Comparison of ENCODE assay signal across 11 cellular contexts in genomic region chr6:36350681-36351091, GRCh38. TPM values are rescaled to one million over a fixed set of nuclear protein-coding genes. Genes with fewer than 3 reads are reported as not detected.
DNase-seq lines count a peak whose midpoint lies in the region; ATAC-seq and TF ChIP-seq lines count a peak whose summit lies in the region.
"Had no signal": no experiment of that assay in that cellular context is flagged by ENCODE, and none has a peak within 500 bp of the region (broad histone marks: within the 10 kb centered on the region; RNA-seq: fewer than 3 reads in every experiment).

No MANE protein-coding gene starts in this region.

- no peaks in the 10 kb centered on the region for H3K9me3 Mint-ChIP-seq in activated naive CD8-positive, alpha-beta T cell treated with anti-CD3 and anti-CD28 coated beads for 36 hours

- intact Hi-C loops in adrenal gland (cut with DNase I) = loop anchor here in 1 of 2 donors (10.0 kb wide), 1 partner anchor 56 kb away; no protein-coding TSS in a partner anchor
- intact Hi-C loops in testis (cut with DNase I; ENCODE audit: low total_unique reads) = loop anchor here (10.0 kb wide), 1 partner anchor 46 kb away; no protein-coding TSS in a partner anchor

- H3K4me1 ChIP-seq in adrenal gland (replicated peaks in 1 of 2) (peaks cover 0 to 22% of the 10 kb centered on the region in 2 donors), testis (peaks cover 33% of the 10 kb centered on the region)

- ATAC-seq in GM18868 (IDR thresholded peaks at IDR 0.05; ENCODE audit: unreplicated experiment) = no peak
- ATAC-seq: GM12878 had no signal

- TF ChIP-seq POLR2A in adrenal gland (IDR thresholded peaks at IDR 0.05) (no peak), testis (IDR thresholded peaks at IDR 0.05) (no peak)

- H3K9me3 ChIP-seq in adrenal gland (replicated peaks in 1 of 3) = no peaks in the 10 kb centered on the region
- H3K9me3 ChIP-seq in testis = no peaks in the 10 kb centered on the region

- H3K27me3 ChIP-seq in adrenal gland (no peaks in the 10 kb centered on the region), testis (no peaks in the 10 kb centered on the region)

- H3K36me3 ChIP-seq in adrenal gland (replicated peaks in 1 of 2) = no peaks in the 10 kb centered on the region
- no peaks in the 10 kb centered on the region for H3K36me3 ChIP-seq in testis (ENCODE audit: low read depth, missing control alignments)

- H3K36me3 Mint-ChIP-seq in activated naive CD8-positive, alpha-beta T cell treated with anti-CD3 and anti-CD28 coated beads for 36 hours = no peaks in the 10 kb centered on the region

- no peaks in the 10 kb centered on the region for H3K4me1 Mint-ChIP-seq in activated naive CD8-positive, alpha-beta T cell treated with anti-CD3 and anti-CD28 coated beads for 36 hours

- peak; percentile 84 for DNase-seq in HS-27A (ENCODE audit: low read depth)
- DNase-seq in adrenal gland = peak in 6 of 7 donors; percentile 66 to 81 (median 70)
- peak; percentile 79 for DNase-seq in islet precursor cell
- peak; percentile 85 for DNase-seq in testis
- no peak for DNase-seq in NCI-H2227 treated with DMSO at 0.1 percent for 48 hours (lab: John Stamatoyannopoulos, UW)
- DNase-seq in activated naive CD8-positive, alpha-beta T cell treated with anti-CD3 and anti-CD28 coated beads for 36 hours = no peak
- DNase-seq: activated CD4-positive, alpha-beta T cell treated with anti-CD3 and anti-CD28 coated beads, Interleukin-2, amount 50 U/mL, for 48 hours had no signal

- peaks cover 4% of the 10 kb centered on the region for H3K27me3 Mint-ChIP-seq in activated naive CD8-positive, alpha-beta T cell treated with anti-CD3 and anti-CD28 coated beads for 36 hours

- H3K27ac ChIP-seq in adrenal gland = peak overlapping the region in 4 of 5 donors; percentile 46 to 89 (median 70)
- H3K27ac ChIP-seq in testis = peak overlapping the region; percentile 60 to 80

- H3K27ac Mint-ChIP-seq in activated naive CD8-positive, alpha-beta T cell treated with anti-CD3 and anti-CD28 coated beads for 36 hours = no peak overlapping the region

- TF ChIP-seq CTCF in adrenal gland (IDR thresholded peaks at IDR 0.05) (no peak), testis (IDR thresholded peaks at IDR 0.05) (no peak)

- 13 to 38% (median 29%) methylated on average over 9 of the region's 9 CpGs for WGBS in adrenal gland, 4 donors
- WGBS in testis, 2 donors = 40 to 54% methylated on average over 9 of the region's 9 CpGs

- no peak overlapping the region for H3K4me3 Mint-ChIP-seq in activated naive CD8-positive, alpha-beta T cell treated with anti-CD3 and anti-CD28 coated beads for 36 hours

- H3K4me3 ChIP-seq in adrenal gland = no peak overlapping the region
- H3K4me3 ChIP-seq in testis = no peak overlapping the region
- H3K4me3 ChIP-seq: GM12878 had no signal

RNA-seq across cellular contexts. Expression of gene BNIP5, which starts 14.0 kb away (rescaled TPM):
- total RNA-seq in adrenal gland (not detected), testis (under 1 TPM; 0.68 to 0.87 TPM)
- polyA plus RNA-seq in adrenal gland (under 1 TPM in 1 of 3 donors, not detected in 2; 0.04 TPM), testis (ENCODE audit: insufficient read depth, low read depth, low replicate concordance) (0.96 TPM)
- not detected for total RNA-seq in activated naive CD8-positive, alpha-beta T cell treated with anti-CD3 and anti-CD28 coated beads for 36 hours
- total RNA-seq: cerebellum, left lobe of liver had no signal

RNA-seq across cellular contexts. Expression of gene ETV7, which starts 36.8 kb away (rescaled TPM):
- total RNA-seq in adrenal gland = 1 to 10 TPM in 6 of 8 donors, under 1 TPM in 1, not detected in 1; 0.28 to 6.0 (median 2.3) TPM
- polyA plus RNA-seq in adrenal gland = 1 to 10 TPM in 2 of 3 donors, under 1 TPM in 1; 0.86 to 3.0 (median 2.4) TPM
- 1 to 10 TPM in 1 of 2 donors, under 1 TPM in 1; 0.68 to 1.3 TPM for total RNA-seq in testis
- 2.2 TPM for polyA plus RNA-seq in testis (ENCODE audit: insufficient read depth, low read depth, low replicate concordance)
- 1 to 10 TPM; 2.8 to 3.1 TPM for total RNA-seq in activated naive CD8-positive, alpha-beta T cell treated with anti-CD3 and anti-CD28 coated beads for 36 hours
- total RNA-seq: cerebellum had no signal

Comparison
In these comparisons a context has a peak if more than half of its experiments do, and no peak if none do; other contexts are left out.
1. DNase-seq: peak in HS-27A (single experiment), adrenal gland (6 of 7), islet precursor cell (single experiment) and testis (single experiment); none in NCI-H2227 treated with DMSO at 0.1 percent for 48 hours (single experiment) and activated naive CD8-positive, alpha-beta T cell treated with anti-CD3 and anti-CD28 coated beads for 36 hours (single experiment).